ENCODE assay signal across 10 cellular contexts in genomic region chr1:230752407-230752806, GRCh38. TPM values are rescaled to one million over a fixed set of nuclear protein-coding genes. Genes with fewer than 3 reads are reported as not detected.
DNase-seq lines count a peak whose midpoint lies in the region; ATAC-seq and TF ChIP-seq lines count a peak whose summit lies in the region.
"Had no signal": no experiment of that assay in that cellular context is flagged by ENCODE, and none has a peak within 500 bp of the region (broad histone marks: within the 10 kb centered on the region; RNA-seq: fewer than 3 reads in every experiment).

No MANE protein-coding gene starts in this region.

- H3K27ac ChIP-seq in Peyer's patch (peak overlapping the region in 3 of 4 donors; percentile 36 to 77 (median 61)), stomach (peak overlapping the region; percentile 80 to 91 (median 85))

- H3K4me1 ChIP-seq in Peyer's patch: peaks cover 0 to 16% (median 0%) of the 10 kb centered on the region in 4 donors
- H3K4me1 ChIP-seq in stomach: peaks cover 57 to 66% (median 58%) of the 10 kb centered on the region in 4 donors

- no peak overlapping the region for H3K4me3 ChIP-seq in Peyer's patch
- H3K4me3 ChIP-seq in stomach: peak overlapping the region in 1 of 4 donors; percentile 19
- H3K4me3 ChIP-seq: skin epidermis had no signal

- TF ChIP-seq EP300 in stomach (IDR thresholded peaks at IDR 0.05): no peak

- no peaks in the 10 kb centered on the region for H3K27me3 ChIP-seq in Peyer's patch
- H3K27me3 ChIP-seq in stomach: no peaks in the 10 kb centered on the region

- no peak for TF ChIP-seq CTCF in Peyer's patch (IDR thresholded peaks at IDR 0.05)
- no peak for TF ChIP-seq CTCF in stomach (IDR thresholded peaks at IDR 0.05)

- no peaks in the 10 kb centered on the region for H3K36me3 ChIP-seq in Peyer's patch
- H3K36me3 ChIP-seq in stomach: no peaks in the 10 kb centered on the region

- DNase-seq in NCI-H146 (lab: John Stamatoyannopoulos, UW) (peak; percentile 53), Peyer's patch (peak in 2 of 3 donors; percentile 69 to 84), left kidney (ENCODE audit: low read depth, low spot score) (peak; percentile 89), stomach (peak; percentile 88), glomerular visceral epithelial cell (ENCODE audit: extremely low spot score) (no peak), kidney tubule cell (ENCODE audit: low spot score) (no peak)
- no peak for DNase-seq in stimulated activated CD4-positive, alpha-beta T cell treated with anti-CD3 and anti-CD28 coated beads, Interleukin-4, amount 100 ng/mL, for 24 hours

- intact Hi-C loops in stomach (cut with DNase I; ENCODE audit: low total_unique reads): no loop called here

- TF ChIP-seq POLR2A in Peyer's patch (IDR thresholded peaks at IDR 0.05): no peak
- no peak for TF ChIP-seq POLR2A in stomach (IDR thresholded peaks at IDR 0.05)

- no peak for ATAC-seq in HG03108 (IDR thresholded peaks at IDR 0.05; ENCODE audit: unreplicated experiment)

- 33 to 58% (median 42%) methylated on average over 6 of the region's 6 CpGs for WGBS in stomach, 5 donors

- no peaks in the 10 kb centered on the region for H3K9me3 ChIP-seq in Peyer's patch
- no peaks in the 10 kb centered on the region for H3K9me3 ChIP-seq in stomach

RNA-seq across cellular contexts. Expression of gene CAPN9, which starts 5.2 kb away (rescaled TPM):
- 10 to 100 TPM; 23.7 to 43.1 (median 33.4) TPM for total RNA-seq in Peyer's patch
- 10 to 100 TPM; 29.5 to 68.3 (median 53.8) TPM for total RNA-seq in stomach
- polyA plus RNA-seq in stomach: 10 to 100 TPM in 2 of 3 donors, 1 to 10 TPM in 1; 2.6 to 48.3 (median 14.7) TPM
- total RNA-seq: activated CD8-positive, alpha-beta memory T cell treated with anti-CD3 and anti-CD28 coated beads for 36 hours had no signal

RNA-seq across cellular contexts. Expression of gene AGT, which starts 38.5 kb away (rescaled TPM):
- total RNA-seq in Peyer's patch: 10 to 100 TPM in 3 of 4 donors, 1 to 10 TPM in 1; 1.7 to 47.3 (median 38.6) TPM
- total RNA-seq in stomach: 1 to 10 TPM in 2 of 5 donors, under 1 TPM in 1, not detected in 2; 0.29 to 9.9 (median 3.7) TPM
- 1 to 10 TPM in 2 of 3 donors, under 1 TPM in 1; 0.65 to 8.1 (median 4.0) TPM for polyA plus RNA-seq in stomach
- total RNA-seq: activated CD8-positive, alpha-beta memory T cell treated with anti-CD3 and anti-CD28 coated beads for 36 hours had no signal

Comparison
In these comparisons a context has a peak if more than half of its experiments do, and no peak if none do; other contexts are left out.
1. DNase-seq: peak in NCI-H146 (single experiment), Peyer's patch (2 of 3), left kidney (single experiment) and stomach (single experiment); none in glomerular visceral epithelial cell (single experiment), kidney tubule cell (single experiment) and stimulated activated CD4-positive, alpha-beta T cell treated with anti-CD3 and anti-CD28 coated beads, Interleukin-4, amount 100 ng/mL, for 24 hours (single experiment).